In genomic region chr9:3525836-3526165, GRCh38 we compare ENCODE assay signal across 1 cellular context.
TF ChIP-seq lines count a peak whose summit lies in the region.

Gene RFX3 (minus strand): TSS chr9:3526001. CDS start chr9:3395588, 130,413 bp downstream.

TF ChIP-seq in HEK293, 187 proteins besides CTCF, POLR2A, EP300 and RAD21 (continued from another document):
- TF ChIP-seq ZBTB10 (tag by site-specific recombination; IDR thresholded peaks at IDR 0.05) (peak; percentile 66), KLF9 (tag by site-specific recombination; IDR thresholded peaks at IDR 0.05; ENCODE audit: low read depth) (0 out of 2 replicates have a peak, but pooled peaks have one; percentile 15), ZNF544 (tag by site-specific recombination; IDR thresholded peaks at IDR 0.05) (no peak), ZFP3 (tag by site-specific recombination; IDR thresholded peaks at IDR 0.05; ENCODE audit: low read depth) (no peak), ZNF423 (tag by site-specific recombination; IDR thresholded peaks at IDR 0.05) (0 out of 2 replicates have a peak, but pooled peaks have one; percentile 14), FEZF1 (tag by site-specific recombination; IDR thresholded peaks at IDR 0.05) (no peak), ZNF37A (tag by site-specific recombination; IDR thresholded peaks at IDR 0.05) (no peak), ZNF596 (tag by site-specific recombination; IDR thresholded peaks at IDR 0.05) (peak; percentile 97), KLF7 (tag by site-specific recombination; IDR thresholded peaks at IDR 0.05; ENCODE audit: borderline replicate concordance) (no peak)
- TF ChIP-seq, protein P1, sequence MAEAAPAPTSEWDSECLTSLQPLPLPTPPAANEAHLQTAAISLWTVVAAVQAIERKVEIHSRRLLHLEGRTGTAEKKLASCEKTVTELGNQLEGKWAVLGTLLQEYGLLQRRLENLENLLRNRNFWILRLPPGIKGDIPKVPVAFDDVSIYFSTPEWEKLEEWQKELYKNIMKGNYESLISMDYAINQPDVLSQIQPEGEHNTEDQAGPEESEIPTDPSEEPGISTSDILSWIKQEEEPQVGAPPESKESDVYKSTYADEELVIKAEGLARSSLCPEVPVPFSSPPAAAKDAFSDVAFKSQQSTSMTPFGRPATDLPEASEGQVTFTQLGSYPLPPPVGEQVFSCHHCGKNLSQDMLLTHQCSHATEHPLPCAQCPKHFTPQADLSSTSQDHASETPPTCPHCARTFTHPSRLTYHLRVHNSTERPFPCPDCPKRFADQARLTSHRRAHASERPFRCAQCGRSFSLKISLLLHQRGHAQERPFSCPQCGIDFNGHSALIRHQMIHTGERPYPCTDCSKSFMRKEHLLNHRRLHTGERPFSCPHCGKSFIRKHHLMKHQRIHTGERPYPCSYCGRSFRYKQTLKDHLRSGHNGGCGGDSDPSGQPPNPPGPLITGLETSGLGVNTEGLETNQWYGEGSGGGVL (tag by site-specific recombination; IDR thresholded peaks at IDR 0.05), result peak; percentile 92
- TF ChIP-seq, protein P2, sequence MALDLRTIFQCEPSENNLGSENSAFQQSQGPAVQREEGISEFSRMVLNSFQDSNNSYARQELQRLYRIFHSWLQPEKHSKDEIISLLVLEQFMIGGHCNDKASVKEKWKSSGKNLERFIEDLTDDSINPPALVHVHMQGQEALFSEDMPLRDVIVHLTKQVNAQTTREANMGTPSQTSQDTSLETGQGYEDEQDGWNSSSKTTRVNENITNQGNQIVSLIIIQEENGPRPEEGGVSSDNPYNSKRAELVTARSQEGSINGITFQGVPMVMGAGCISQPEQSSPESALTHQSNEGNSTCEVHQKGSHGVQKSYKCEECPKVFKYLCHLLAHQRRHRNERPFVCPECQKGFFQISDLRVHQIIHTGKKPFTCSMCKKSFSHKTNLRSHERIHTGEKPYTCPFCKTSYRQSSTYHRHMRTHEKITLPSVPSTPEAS (tag by site-specific recombination; IDR thresholded peaks at IDR 0.05), result peak; percentile 72; the same call in 1 of the 2 replicates
TF ChIP-seq in HEK293: peak in this region for 16.
